ENCODE assay signal across 2 cellular contexts in genomic region chr6:106967936-106968555, GRCh38.
TF ChIP-seq lines count a peak whose summit lies in the region.

No MANE protein-coding gene starts in this region.

TF ChIP-seq in GM23338, 12 proteins besides CTCF, POLR2A, EP300 and RAD21:
- TF ChIP-seq STAT1 (IDR thresholded peaks at IDR 0.05; ENCODE audit: unreplicated experiment) (no peak), NANOG (IDR thresholded peaks at IDR 0.05; ENCODE audit: borderline replicate concordance) (no peak), POLR2AphosphoS5 (IDR thresholded peaks at IDR 0.05; ENCODE audit: low read depth) (peak; percentile 41)

TF ChIP-seq in SK-N-SH, 30 proteins besides CTCF, POLR2A, EP300 and RAD21:
- TF ChIP-seq FOXJ3 (CRISPR knock-in tag; IDR thresholded peaks at IDR 0.05) (no peak), SMC3 (IDR thresholded peaks at IDR 0.05; ENCODE audit: low read depth, low read length) (no peak), YY1 (IDR thresholded peaks at IDR 0.05; ENCODE audit: low read depth) (no peak), FOXM1 (IDR thresholded peaks at IDR 0.05; ENCODE audit: low read depth) (no peak), USF1 (IDR thresholded peaks at IDR 0.05; ENCODE audit: borderline replicate concordance, low read depth) (no peak), TAF1 (IDR thresholded peaks at IDR 0.05; ENCODE audit: borderline replicate concordance, low read depth, low read length) (no peak)
